Comparison of ENCODE assay signal across 9 cellular contexts in the genomic region with DNA sequence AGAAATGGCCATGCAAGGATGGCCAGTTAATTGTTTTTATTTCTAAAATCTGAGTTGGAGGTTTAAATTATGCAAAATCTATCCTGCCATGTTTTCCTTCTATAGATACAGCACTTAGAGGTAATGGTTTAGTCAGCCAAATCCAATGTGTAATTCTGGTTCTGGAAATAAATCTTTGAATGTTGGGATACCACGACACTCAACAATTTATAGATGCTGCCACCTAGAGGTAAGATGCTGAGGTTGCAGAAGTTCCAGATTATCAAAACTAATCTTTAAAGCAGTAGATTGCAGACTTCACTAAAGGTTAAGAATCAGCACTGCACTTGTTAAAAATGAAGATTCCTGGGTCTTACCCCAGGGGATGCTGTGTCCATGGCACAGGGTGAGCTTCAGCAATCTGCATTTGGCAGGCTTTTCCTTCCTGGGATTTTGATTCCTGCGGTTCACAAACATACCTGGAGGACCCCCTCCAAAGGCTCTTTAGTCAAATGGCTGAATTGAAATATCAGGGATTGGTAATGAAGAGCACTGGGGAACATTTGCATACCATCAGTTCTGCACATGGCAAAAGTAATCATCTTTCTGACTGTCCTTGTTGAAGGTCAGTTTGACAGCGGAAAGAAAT. TPM values are rescaled to one million over a fixed set of nuclear protein-coding genes. Genes with fewer than 3 reads are reported as not detected.
A peak's percentile ranks its signal among the peaks of the same experiment; 100 is the strongest.
DNase-seq lines count a peak whose midpoint lies in the region; ATAC-seq, FAIRE-seq and TF ChIP-seq lines count a peak whose summit lies in the region.
"Had no signal": no experiment of that assay in that cellular context is flagged by ENCODE, and none has a peak within 500 bp of the region (broad histone marks: within the 10 kb centered on the region; RNA-seq: fewer than 3 reads in every experiment).

No MANE protein-coding gene starts in this region.

- H3K27me3 Mint-ChIP-seq in T-helper 17 cell = peaks cover 24% of the 10 kb centered on the region

- H3K4me3 Mint-ChIP-seq in T-helper 17 cell = no peak overlapping the region

- H3K79me2 ChIP-seq in Karpas-422 (ENCODE audit: low read length) = no peaks in the 10 kb centered on the region
- H3K79me2 ChIP-seq in HepG2 (ENCODE audit: insufficient read depth, low read length) = no peaks in the 10 kb centered on the region

- peak; percentile 52 for DNase-seq in NCI-H82 (lab: John Stamatoyannopoulos, UW)
- no peak for DNase-seq in NCI-H82 treated with DMSO at 0.1 percent for 48 hours (lab: John Stamatoyannopoulos, UW; ENCODE audit: unreplicated experiment)
- DNase-seq in Karpas-422 = peak; percentile 53
- no peak for DNase-seq in ascending aorta (ENCODE audit: low spot score in 2 of 2)
- DNase-seq in HepG2 (ENCODE audit: low spot score) = peak; percentile 10
- DNase-seq in DMS79 treated with DMSO at 0.1 percent for 48 hours (lab: John Stamatoyannopoulos, UW) = no peak
- no peak for DNase-seq in T-helper 17 cell

- CTCF ChIA-PET in HepG2 (lab: Yijun Ruan, JAX; ENCODE audit: low intra/inter-chr PET ratio, low total read pairs) = interaction anchor here (1.6 kb wide), 1 partner anchor 72 kb away, joined by 6 read pairs; no protein-coding TSS in a partner anchor

- intact Hi-C loops in ascending aorta (cut with DNase I) (no loop called here), HepG2 (cut with micrococcal nuclease; ENCODE audit: unreplicated experiment) (loop anchor here (1.0 to 2.0 kb wide), 2 partner anchors 74 to 393 kb away; no protein-coding TSS in a partner anchor)

- no peak overlapping the region for H3K4me2 ChIP-seq in Karpas-422 (ENCODE audit: low read depth, low read length, poor library complexity, severe bottlenecking)
- no peak overlapping the region for H3K4me2 ChIP-seq in HepG2 (ENCODE audit: low read depth, low read length)

- H3K27ac Mint-ChIP-seq in T-helper 17 cell = no peak overlapping the region

- peaks cover 2% of the 10 kb centered on the region for H3K36me3 Mint-ChIP-seq in T-helper 17 cell (ENCODE audit: low read depth)

- POLR2A ChIA-PET in HepG2 (lab: Yijun Ruan, JAX) = no interaction called here

- WGBS in HepG2 (ENCODE audit: low lambda C conversion rate) = 30% methylated on average over 3 of the region's 3 CpGs

- H3K27ac ChIP-seq in Karpas-422 (ENCODE audit: low read length) (no peak overlapping the region), ascending aorta (no peak overlapping the region), HepG2 (ENCODE audit: extremely low read length, insufficient read depth, low read length) (no peak overlapping the region)
- H3K27ac ChIP-seq: skin epidermis had no signal

- H3K9me3 ChIP-seq in Karpas-422 (ENCODE audit: low read length) = no peaks in the 10 kb centered on the region
- H3K9me3 ChIP-seq in ascending aorta = no peaks in the 10 kb centered on the region
- no peaks in the 10 kb centered on the region for H3K9me3 ChIP-seq in HepG2 (ENCODE audit: low read length)
- no peaks in the 10 kb centered on the region for H3K9me3 ChIP-seq in T-helper 17 cell (ENCODE audit: control insufficient read depth, low read length, poor library complexity, severe bottlenecking)

- H3K4me1 ChIP-seq in Karpas-422 (ENCODE audit: low read length) (no peaks in the 10 kb centered on the region), ascending aorta (no peaks in the 10 kb centered on the region), HepG2 (ENCODE audit: insufficient read depth, low read length) (no peaks in the 10 kb centered on the region)

- no peaks in the 10 kb centered on the region for H3K9me2 ChIP-seq in Karpas-422 (replicated peaks; ENCODE audit: insufficient read depth, low read length)

- H3K27me3 ChIP-seq in Karpas-422 (ENCODE audit: low read length) = no peaks in the 10 kb centered on the region
- H3K27me3 ChIP-seq in ascending aorta = no peaks in the 10 kb centered on the region
- no peaks in the 10 kb centered on the region for H3K27me3 ChIP-seq in HepG2 (ENCODE audit: control insufficient read depth in 1 of 2, insufficient read depth in 2 of 2, low read length in 2 of 2)

- no TSS peak for BruUV-seq in HepG2 (replicated peaks; lab: Mats Ljungman, UMichigan)

- in situ Hi-C loops in HepG2 (cut with HindIII; ENCODE audit: extremely low pct_ligation_motif_present, low pct_unique_long_range_greater_than_20kb) = no loop called here

- no peak; the same call in 2 of the 3 replicates for ATAC-seq in HepG2
- ATAC-seq in T-helper 17 cell = no peak
- ATAC-seq in GM19328 (IDR thresholded peaks at IDR 0.05; ENCODE audit: unreplicated experiment) = no peak

- no peak for TF ChIP-seq POLR2A in HepG2 (IDR thresholded peaks at IDR 0.05; ENCODE audit: insufficient read depth in 1 of 2, low read depth in 2 of 2, low read length in 2 of 2)

- no peak for TF ChIP-seq RAD21 in HepG2 (CRISPR knock-in tag; IDR thresholded peaks at IDR 0.05)

- H3K9ac ChIP-seq in Karpas-422 (ENCODE audit: low read length) (no peak overlapping the region), HepG2 (ENCODE audit: insufficient read depth, low read depth, low read length) (no peak overlapping the region)

- TF ChIP-seq CTCF in ascending aorta (IDR thresholded peaks at IDR 0.05) (peak in 2 of 3 experiments; percentile 29 to 40), HepG2 (CRISPR knock-in tag; IDR thresholded peaks at IDR 0.05) (peak; percentile 57)

- peak; percentile 80 for FAIRE-seq in HepG2 (lab: Jason Lieb, UNC)

- H3K4me1 Mint-ChIP-seq in T-helper 17 cell = no peaks in the 10 kb centered on the region

- H3K4me3 ChIP-seq in Karpas-422 (ENCODE audit: low read length) (no peak overlapping the region), ascending aorta (no peak overlapping the region), HepG2 (replicated peaks in 1 of 3; ENCODE audit: insufficient read depth in 1 of 3, low read depth in 2 of 3, low read length in 3 of 3) (no peak overlapping the region)
- H3K4me3 ChIP-seq: skin epidermis had no signal

- H2AFZ ChIP-seq in Karpas-422 (ENCODE audit: low read length) = no peak overlapping the region
- no peak overlapping the region for H2AFZ ChIP-seq in HepG2 (ENCODE audit: low read length)

- H4K20me1 ChIP-seq in Karpas-422 (ENCODE audit: insufficient read depth, low read depth, low read length) (no peaks in the 10 kb centered on the region), HepG2 (ENCODE audit: insufficient read depth, low read length) (no peaks in the 10 kb centered on the region)

- H3K36me3 ChIP-seq in Karpas-422 (ENCODE audit: insufficient read depth, low read length) = no peaks in the 10 kb centered on the region
- H3K36me3 ChIP-seq in ascending aorta = no peaks in the 10 kb centered on the region
- H3K36me3 ChIP-seq in HepG2 (replicated peaks in 1 of 2; ENCODE audit: control insufficient read depth in 1 of 2, insufficient read depth in 2 of 2, low read length in 2 of 2) = no peaks in the 10 kb centered on the region

- TF ChIP-seq EP300 in HepG2 (IDR thresholded peaks at IDR 0.05; ENCODE audit: low read depth in 2 of 2, low read length in 2 of 2) (no peak), HepG2 (CRISPR knock-in tag; IDR thresholded peaks at IDR 0.05; ENCODE audit: borderline replicate concordance) (no peak)

TF ChIP-seq in HepG2, 621 proteins besides CTCF, POLR2A, EP300 and RAD21 (continues in another document):
- TF ChIP-seq ARNTL (CRISPR knock-in tag; IDR thresholded peaks at IDR 0.05) (no peak), ZNF235 (CRISPR knock-in tag; IDR thresholded peaks at IDR 0.05; ENCODE audit: borderline replicate concordance) (no peak), BCL6 (CRISPR knock-in tag; IDR thresholded peaks at IDR 0.05) (no peak), MBNL3 (CRISPR knock-in tag; conservative IDR thresholded peaks at IDR 0.05) (no peak), GATA4 (IDR thresholded peaks at IDR 0.05; ENCODE audit: borderline replicate concordance, low read depth) (no peak), MAFF (IDR thresholded peaks at IDR 0.05; ENCODE audit: low read depth, low read length) (peak; percentile 88), POGZ (CRISPR knock-in tag; IDR thresholded peaks at IDR 0.05) (no peak), KAT2B (IDR thresholded peaks at IDR 0.05; ENCODE audit: borderline replicate concordance, low read depth, low read length) (no peak), ATRX (CRISPR knock-in tag; IDR thresholded peaks at IDR 0.05; ENCODE audit: borderline replicate concordance) (no peak)

RNA-seq across cellular contexts. Expression of gene ANO4, which starts 53.4 kb away (rescaled TPM):
- not detected in 2 replicates for total RNA-seq in Karpas-422 (2014; rRNA removed; shearing (Covaris generic); ENCODE audit: low replicate concordance)
- 0.11 TPM for total RNA-seq in ascending aorta
- total RNA-seq in HepG2 (2016; rRNA removed; fragmentation: Illumina TruSeq; extraction: Trizol) = not detected in 2 replicates
- total RNA-seq in HepG2 (2016; cell fraction: cytosol; rRNA removed; fragmentation: Illumina TruSeq; extraction: Trizol; ENCODE audit: low read depth) = not detected in 2 replicates
- total RNA-seq in HepG2 (2016; cell fraction: insoluble cytoplasmic fraction; rRNA removed; fragmentation: Illumina TruSeq; extraction: Trizol) = 0.04 TPM in 1 of 2 replicates, not detected in the other
- not detected in 2 replicates for total RNA-seq in HepG2 (2016; cell fraction: membrane; rRNA removed; fragmentation: Illumina TruSeq; extraction: Trizol)
- not detected in 2 replicates for total RNA-seq in HepG2 (2016; cell fraction: nucleus; rRNA removed; fragmentation: Illumina TruSeq; extraction: Trizol)
- 0.13 TPM in 1 of 2 replicates, not detected in the other for polyA plus RNA-seq in HepG2 (2011; rRNA removed)
- polyA plus RNA-seq in HepG2 (2011; cell fraction: cytosol; rRNA removed) = 0.03 TPM in 1 of 2 replicates, not detected in the other
- polyA plus RNA-seq in HepG2 (2011; cell fraction: nucleus; rRNA removed) = 0.05 TPM in 1 of 2 replicates, not detected in the other
- polyA plus RNA-seq in HepG2 (2012) = not detected in 2 replicates
- not detected in 2 replicates for polyA plus RNA-seq in HepG2 (2016; cell fraction: cytosol; fragmentation: Illumina TruSeq; extraction: Trizol; ENCODE audit: low read depth)
- polyA plus RNA-seq in HepG2 (2016; cell fraction: insoluble cytoplasmic fraction; fragmentation: Illumina TruSeq; extraction: Trizol; ENCODE audit: low read depth) = not detected in 2 replicates
- polyA plus RNA-seq in HepG2 (2016; cell fraction: membrane; fragmentation: Illumina TruSeq; extraction: Trizol; ENCODE audit: low read depth) = not detected in 2 replicates
- not detected in 2 replicates for polyA plus RNA-seq in HepG2 (2016; cell fraction: nucleus; fragmentation: Illumina TruSeq; extraction: Trizol; ENCODE audit: insufficient read depth, low read depth)
- not detected in 2 replicates for polyA minus RNA-seq in HepG2 (2011; rRNA and poly(A)+ RNA removed; ENCODE audit: low replicate concordance)
- not detected in 2 replicates for polyA minus RNA-seq in HepG2 (2011; cell fraction: cytosol; rRNA and poly(A)+ RNA removed)
- polyA minus RNA-seq in HepG2 (2011; cell fraction: nucleus; rRNA and poly(A)+ RNA removed) = not detected in 2 replicates
- total RNA-seq in T-helper 17 cell = not detected

Comparison
In these comparisons a context has a peak if more than half of its experiments do, and no peak if none do; other contexts are left out.
1. DNase-seq: peak in NCI-H82 (single experiment), Karpas-422 (single experiment) and HepG2 (single experiment); none in NCI-H82 treated with DMSO at 0.1 percent for 48 hours (single experiment), ascending aorta (0 of 2), DMS79 treated with DMSO at 0.1 percent for 48 hours (single experiment) and T-helper 17 cell (0 of 3).